In genomic region chr16:81633147-81633619, GRCh38 we compare ENCODE assay signal across 8 cellular contexts.
DNase-seq lines count a peak whose midpoint lies in the region; ATAC-seq and TF ChIP-seq lines count a peak whose summit lies in the region.

No MANE protein-coding gene starts in this region.

- peaks cover 0 to 2% of the 10 kb centered on the region in 2 donors for H3K36me3 Mint-ChIP-seq in activated T-cell treated with anti-CD3 and anti-CD28 coated beads, Interleukin-2, amount 50 U/mL, for 72 hours (ENCODE audit: insufficient read depth in 2 of 2)

- peak overlapping the region; percentile 84 for H3K27ac Mint-ChIP-seq in activated T-cell treated with anti-CD3 and anti-CD28 coated beads, Interleukin-2, amount 50 U/mL, for 72 hours

- TF ChIP-seq CTCF in transverse colon (IDR thresholded peaks at IDR 0.05): peak in 1 of 5 experiments; percentile 14

- peak; percentile 73 for DNase-seq in activated CD8-positive, alpha-beta memory T cell treated with anti-CD3 and anti-CD28 coated beads for 24 hours
- no peak for DNase-seq in activated CD8-positive, alpha-beta memory T cell treated with anti-CD3 and anti-CD28 coated beads, Interleukin-2, amount 50 U/mL, for 4 hours
- no peak for DNase-seq in activated T-cell treated with anti-CD3 and anti-CD28 coated beads, Interleukin-2, amount 50 U/mL, for 72 hours
- DNase-seq in transverse colon (no peak), midbrain (lab: John Stamatoyannopoulos, UW) (no peak), NAMALWA (ENCODE audit: low spot score) (no peak), GM19240 (ENCODE audit: insufficient read length, low spot score) (no peak)

- 51 to 67% methylated on average over 3 to 11 of the region's 11 CpGs for WGBS in transverse colon (ENCODE audit: low coverage in 1 of 2), 2 donors

- H3K4me3 Mint-ChIP-seq in activated T-cell treated with anti-CD3 and anti-CD28 coated beads, Interleukin-2, amount 50 U/mL, for 72 hours: peak overlapping the region; percentile 84 to 86

- H3K9ac ChIP-seq in iPS-15b (ENCODE audit: low read depth, low read length): peak overlapping the region; percentile 73

- H3K4me3 ChIP-seq in iPS-15b (ENCODE audit: low read depth, low read length) (no peak overlapping the region), transverse colon (no peak overlapping the region)

- H3K9me3 ChIP-seq in iPS-15b (ENCODE audit: control insufficient read depth, insufficient read depth, low read length) (no peaks in the 10 kb centered on the region), transverse colon (no peaks in the 10 kb centered on the region)

- intact Hi-C loops in transverse colon (cut with DNase I; ENCODE audit: low total_unique reads): no loop called here

- in situ Hi-C loops in transverse colon (cut with MboI; ENCODE audit: low pct_ligation_motif_present in 1 of 4, low pct_unique_long_range_greater_than_20kb in 1 of 4, low sequenced_read_pairs in 3 of 4): no loop called here

- H3K36me3 ChIP-seq in iPS-15b (ENCODE audit: control insufficient read depth, insufficient read depth, low read length) (no peaks in the 10 kb centered on the region), transverse colon (no peaks in the 10 kb centered on the region)

- no peaks in the 10 kb centered on the region for H3K9me3 Mint-ChIP-seq in activated T-cell treated with anti-CD3 and anti-CD28 coated beads, Interleukin-2, amount 50 U/mL, for 72 hours

- H3K4me1 ChIP-seq in iPS-15b (ENCODE audit: control insufficient read depth, insufficient read depth, low read length) (peaks cover 18% of the 10 kb centered on the region), transverse colon (peaks cover 0 to 38% (median 7%) of the 10 kb centered on the region in 4 donors)

- TF ChIP-seq EP300 in transverse colon (IDR thresholded peaks at IDR 0.05; ENCODE audit: low read depth): no peak

- peak; percentile 70 to 77 for ATAC-seq in activated T-cell treated with anti-CD3 and anti-CD28 coated beads, Interleukin-2, amount 50 U/mL, for 72 hours (replicated peaks in 1 of 2)

- H3K4me1 Mint-ChIP-seq in activated T-cell treated with anti-CD3 and anti-CD28 coated beads, Interleukin-2, amount 50 U/mL, for 72 hours (ENCODE audit: low read depth): peaks cover 76% of the 10 kb centered on the region

- H3K27me3 ChIP-seq in iPS-15b (ENCODE audit: control insufficient read depth, insufficient read depth, low read length): no peaks in the 10 kb centered on the region
- H3K27me3 ChIP-seq in transverse colon: no peaks in the 10 kb centered on the region

- H3K27me3 Mint-ChIP-seq in activated T-cell treated with anti-CD3 and anti-CD28 coated beads, Interleukin-2, amount 50 U/mL, for 72 hours (ENCODE audit: low read depth): no peaks in the 10 kb centered on the region

- H3K27ac ChIP-seq in transverse colon: peak overlapping the region; percentile 44 to 64 (median 54)

- TF ChIP-seq POLR2A in transverse colon (IDR thresholded peaks at IDR 0.05): no peak
